ENCODE assay signal across 28 cellular contexts in genomic region chr3:76942096-76942495, GRCh38.
"Had no signal": no experiment of that assay in that cellular context is flagged by ENCODE, and none has a peak within 500 bp of the region (broad histone marks: within the 10 kb centered on the region; RNA-seq: fewer than 3 reads in every experiment).

No MANE protein-coding gene starts in this region.

- H3K27me3 Mint-ChIP-seq: activated T-helper 17 cell treated with anti-CD3 and anti-CD28 coated beads, Interleukin-2, amount 50 U/mL, for 72 hours; central memory CD8-positive, alpha-beta T cell; dendritic cell treated with granulocyte-macrophage colony-stimulating factor and Interleukin-4, amounts not matched to agents 40 ng/mL and 50 ng/mL, for 4 days; T-helper 17 cell had no signal

- H3K9me3 Mint-ChIP-seq: dendritic cell treated with granulocyte-macrophage colony-stimulating factor and Interleukin-4, amounts not matched to agents 40 ng/mL and 50 ng/mL, for 4 days; endodermal cell; nephron had no signal

- H3K4me1 Mint-ChIP-seq: activated T-helper 17 cell treated with anti-CD3 and anti-CD28 coated beads, Interleukin-2, amount 50 U/mL, for 72 hours; central memory CD8-positive, alpha-beta T cell; T-helper 17 cell had no signal

- H3K4me3 Mint-ChIP-seq: activated T-helper 17 cell treated with anti-CD3 and anti-CD28 coated beads, Interleukin-2, amount 50 U/mL, for 72 hours; central memory CD8-positive, alpha-beta T cell; dendritic cell treated with granulocyte-macrophage colony-stimulating factor and Interleukin-4, amounts not matched to agents 40 ng/mL and 50 ng/mL, for 4 days; endodermal cell; nephron; T-helper 17 cell had no signal

- ATAC-seq: activated CD4-positive, CD25-positive, alpha-beta regulatory T cell treated with anti-CD3 and anti-CD28 coated beads, Interleukin-2, amount 50 U/mL, for 24 hours; activated T-helper 17 cell treated with anti-CD3 and anti-CD28 coated beads, Interleukin-2, amount 50 U/mL, for 72 hours; heart left ventricle; T-helper 17 cell had no signal

- FAIRE-seq: astrocyte had no signal

- H3K4me1 ChIP-seq: heart left ventricle, left ventricle myocardium inferior, prostate gland, tibial nerve had no signal

- H3K9me3 ChIP-seq: heart left ventricle, left ventricle myocardium inferior, neutrophil, ovary, prostate gland, tibial nerve had no signal

- H3K4me3 ChIP-seq: heart left ventricle, left ventricle myocardium inferior, lung, ovary, prostate gland, tibial nerve had no signal

- H3K27ac ChIP-seq: heart left ventricle, left ventricle myocardium inferior, neutrophil, ovary, prostate gland, tibial nerve, WERI-Rb-1 had no signal

- H3K27ac Mint-ChIP-seq: activated T-helper 17 cell treated with anti-CD3 and anti-CD28 coated beads, Interleukin-2, amount 50 U/mL, for 72 hours; dendritic cell treated with granulocyte-macrophage colony-stimulating factor and Interleukin-4, amounts not matched to agents 40 ng/mL and 50 ng/mL, for 4 days; endodermal cell; T-helper 17 cell had no signal

- H3K36me3 ChIP-seq: heart left ventricle, left ventricle myocardium inferior, neutrophil, ovary, prostate gland, tibial nerve, WERI-Rb-1 had no signal

- H3K27me3 ChIP-seq: heart left ventricle, neutrophil, ovary, tibial nerve had no signal

- DNase-seq: activated CD4-positive, alpha-beta T cell treated with anti-CD3 and anti-CD28 coated beads for 48 hours; activated CD4-positive, alpha-beta T cell treated with anti-CD3 and anti-CD28 coated beads, Interleukin-2, amount 50 U/mL, for 48 hours; activated CD8-positive, alpha-beta memory T cell treated with anti-CD3 and anti-CD28 coated beads for 24 hours; activated gamma-delta T cell treated with Interleukin-2 at 50 U/mL for 16 hours; activated naive CD4-positive, alpha-beta T cell treated with anti-CD3 and anti-CD28 coated beads, Interleukin-2, amount 50 U/mL, for 16 hours; activated T-cell treated with anti-CD3 and anti-CD28 coated beads, Interleukin-2, amount 50 U/mL, for 1 hour; amniotic stem cell; endodermal cell; foreskin fibroblast; heart left ventricle; left ventricle myocardium inferior; mesendoderm; ovary; stimulated activated CD4-positive, alpha-beta T cell treated with anti-CD3 and anti-CD28 coated beads, Interleukin-2, amount 100 ng/mL, for 48 hours; stimulated activated naive CD4-positive, alpha-beta T cell treated with Interleukin-2 at 50 U/mL for 16 hours; T-helper 17 cell; T1000; WERI-Rb-1 had no signal
